In the genomic region with DNA sequence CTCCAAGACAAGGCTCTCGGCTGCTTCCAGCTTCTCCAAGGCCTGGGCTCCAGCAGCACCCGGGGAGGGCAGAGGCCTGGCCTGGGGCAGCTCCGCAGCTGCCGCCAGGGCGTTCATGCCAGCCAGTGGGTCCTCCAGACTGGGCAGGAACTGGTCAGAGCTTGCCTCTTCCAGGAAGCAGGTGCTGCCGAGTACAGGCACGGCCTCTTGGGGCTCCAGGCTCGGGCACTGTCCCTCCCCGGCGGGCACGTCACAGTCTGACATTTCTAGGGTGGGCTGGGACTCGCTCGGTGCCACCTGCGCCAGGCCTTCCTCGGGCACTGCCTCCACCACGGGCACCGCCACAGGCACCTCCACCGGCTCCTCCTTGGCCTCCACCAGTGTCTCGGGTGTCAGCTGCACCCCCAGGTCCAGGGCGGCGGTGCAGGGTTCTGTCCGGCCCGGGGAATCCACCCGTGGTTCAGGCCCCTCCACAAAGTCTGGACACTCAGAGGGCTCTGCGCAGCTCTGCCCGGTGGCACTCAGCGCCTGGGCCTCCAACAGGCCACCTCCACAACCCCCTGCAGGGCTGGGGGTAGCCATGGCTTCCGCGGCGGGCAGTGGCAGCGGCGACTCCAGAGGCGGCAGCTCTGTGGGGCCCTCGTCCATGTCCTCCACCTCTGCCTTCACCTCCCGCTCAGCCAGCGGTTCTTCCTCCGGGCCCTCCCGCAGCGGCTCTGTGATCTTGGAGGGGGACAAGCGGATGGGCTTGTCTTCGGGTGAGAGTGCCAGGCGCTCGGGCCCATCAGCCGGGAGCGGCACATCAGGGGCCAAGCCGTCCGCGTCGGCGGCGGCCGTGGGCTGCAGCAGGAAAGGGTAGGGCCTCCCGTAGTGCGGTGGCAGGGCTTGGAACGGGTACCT, we compare ENCODE assay signal across 1 cellular context.
A peak's percentile ranks its signal among the peaks of the same experiment; 100 is the strongest.
TF ChIP-seq lines count a peak whose summit lies in the region.

No MANE protein-coding gene starts in this region.

TF ChIP-seq in HepG2, 621 proteins besides CTCF, POLR2A, EP300 and RAD21:
- TF ChIP-seq, protein P1, sequence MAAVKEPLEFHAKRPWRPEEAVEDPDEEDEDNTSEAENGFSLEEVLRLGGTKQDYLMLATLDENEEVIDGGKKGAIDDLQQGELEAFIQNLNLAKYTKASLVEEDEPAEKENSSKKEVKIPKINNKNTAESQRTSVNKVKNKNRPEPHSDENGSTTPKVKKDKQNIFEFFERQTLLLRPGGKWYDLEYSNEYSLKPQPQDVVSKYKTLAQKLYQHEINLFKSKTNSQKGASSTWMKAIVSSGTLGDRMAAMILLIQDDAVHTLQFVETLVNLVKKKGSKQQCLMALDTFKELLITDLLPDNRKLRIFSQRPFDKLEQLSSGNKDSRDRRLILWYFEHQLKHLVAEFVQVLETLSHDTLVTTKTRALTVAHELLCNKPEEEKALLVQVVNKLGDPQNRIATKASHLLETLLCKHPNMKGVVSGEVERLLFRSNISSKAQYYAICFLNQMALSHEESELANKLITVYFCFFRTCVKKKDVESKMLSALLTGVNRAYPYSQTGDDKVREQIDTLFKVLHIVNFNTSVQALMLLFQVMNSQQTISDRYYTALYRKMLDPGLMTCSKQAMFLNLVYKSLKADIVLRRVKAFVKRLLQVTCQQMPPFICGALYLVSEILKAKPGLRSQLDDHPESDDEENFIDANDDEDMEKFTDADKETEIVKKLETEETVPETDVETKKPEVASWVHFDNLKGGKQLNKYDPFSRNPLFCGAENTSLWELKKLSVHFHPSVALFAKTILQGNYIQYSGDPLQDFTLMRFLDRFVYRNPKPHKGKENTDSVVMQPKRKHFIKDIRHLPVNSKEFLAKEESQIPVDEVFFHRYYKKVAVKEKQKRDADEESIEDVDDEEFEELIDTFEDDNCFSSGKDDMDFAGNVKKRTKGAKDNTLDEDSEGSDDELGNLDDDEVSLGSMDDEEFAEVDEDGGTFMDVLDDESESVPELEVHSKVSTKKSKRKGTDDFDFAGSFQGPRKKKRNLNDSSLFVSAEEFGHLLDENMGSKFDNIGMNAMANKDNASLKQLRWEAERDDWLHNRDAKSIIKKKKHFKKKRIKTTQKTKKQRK (IDR thresholded peaks at IDR 0.05; ENCODE audit: low read length), result no peak
- peak; percentile 97 for TF ChIP-seq AGO2 (optimal IDR thresholded peaks at IDR 0.05; ENCODE audit: low read depth, low read length)
- no peak for TF ChIP-seq SMAD1 (CRISPR knock-in tag; IDR thresholded peaks at IDR 0.05; ENCODE audit: borderline replicate concordance, low read depth)
- no peak for TF ChIP-seq ZNF343 (CRISPR knock-in tag; IDR thresholded peaks at IDR 0.05)
- TF ChIP-seq RBFOX2 (IDR thresholded peaks at IDR 0.05; ENCODE audit: low read depth, low read length), result peak; percentile 40; the same call in 1 of the 2 replicates
- TF ChIP-seq NFIC (IDR thresholded peaks at IDR 0.05; ENCODE audit: low read length), result no peak
- TF ChIP-seq ZNF775 (CRISPR knock-in tag; IDR thresholded peaks at IDR 0.05; ENCODE audit: borderline replicate concordance), result no peak
- 0 out of 2 replicates have a peak, but pooled peaks have one; percentile 24 for TF ChIP-seq HNRNPL (IDR thresholded peaks at IDR 0.05; ENCODE audit: low read depth, low read length)
